In the genomic region with DNA sequence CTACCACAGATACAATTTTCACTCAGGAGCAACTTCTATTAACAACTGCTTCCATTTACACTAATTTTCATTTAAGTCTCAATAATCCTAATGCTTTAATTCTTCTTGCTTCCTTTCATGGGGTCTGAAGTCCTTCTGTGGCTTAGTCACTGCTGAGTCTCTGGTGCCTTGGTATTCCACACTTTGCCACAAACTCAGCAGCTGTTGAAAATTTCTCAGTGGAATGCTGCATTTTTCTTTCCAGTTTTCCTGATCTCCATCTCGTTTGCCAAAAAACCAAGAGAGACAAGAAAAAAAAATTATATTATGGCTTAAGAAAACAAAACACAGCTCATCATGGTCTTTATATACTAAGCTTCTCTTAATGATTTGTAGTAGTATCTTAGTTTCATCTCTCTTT, we compare ENCODE assay signal across 31 cellular contexts.
"Had no signal": no experiment of that assay in that cellular context is flagged by ENCODE, and none has a peak within 500 bp of the region (broad histone marks: within the 10 kb centered on the region; RNA-seq: fewer than 3 reads in every experiment).

No MANE protein-coding gene starts in this region.

- H3K9me3 Mint-ChIP-seq: activated CD4-positive, alpha-beta memory T cell treated with anti-CD3 and anti-CD28 coated beads, Interleukin-2, amount 10 ng/mL, durations not matched to agents 7 days and 5 days; activated CD4-positive, alpha-beta T cell treated with anti-CD3 and anti-CD28 coated beads, Interleukin-2, amount 10 ng/mL, durations not matched to agents 7 days and 5 days; activated T-cell treated with anti-CD3 and anti-CD28 coated beads, Interleukin-2, amount 50 U/mL, for 24 hours; effector memory CD8-positive, alpha-beta T cell; T-helper 2 cell treated with Interferon-gamma antibody and Interleukin-4, amounts not matched to agents 5 μg/mL and 100 μg/mL, for 36 hours had no signal

- H3K4me3 ChIP-seq: body of pancreas, gastrocnemius medialis had no signal

- H3K27ac ChIP-seq: body of pancreas, epithelial cell of prostate, foreskin keratinocyte, gastrocnemius medialis, WERI-Rb-1 had no signal

- H3K4me3 Mint-ChIP-seq: activated B cell treated with CpG ODN at 0.5 μM for 24 hours; activated CD4-positive, alpha-beta memory T cell treated with anti-CD3 and anti-CD28 coated beads, Interleukin-2, amount 10 ng/mL, durations not matched to agents 7 days and 5 days; activated CD4-positive, alpha-beta T cell treated with anti-CD3 and anti-CD28 coated beads for 36 hours; activated CD4-positive, alpha-beta T cell treated with anti-CD3 and anti-CD28 coated beads, Interleukin-2, amount 10 ng/mL, durations not matched to agents 7 days and 5 days; activated naive CD4-positive, alpha-beta T cell treated with anti-CD3 and anti-CD28 coated beads, Interleukin-2, amount 10 ng/mL, durations not matched to agents 7 days and 5 days; activated naive CD8-positive, alpha-beta T cell treated with anti-CD3 and anti-CD28 coated beads, Interleukin-2, amount 10 ng/mL, durations not matched to agents 7 days and 5 days; activated T-cell treated with anti-CD3 and anti-CD28 coated beads, Interleukin-2, amount 50 U/mL, for 24 hours; activated T-cell treated with anti-CD3 and anti-CD28 coated beads, Interleukin-2, amount 50 U/mL, for 72 hours; effector memory CD8-positive, alpha-beta T cell; T-helper 17 cell; T-helper 2 cell treated with Interferon-gamma antibody and Interleukin-4, amounts not matched to agents 5 μg/mL and 100 μg/mL, for 36 hours had no signal

- H3K4me1 ChIP-seq: body of pancreas, foreskin keratinocyte, gastrocnemius medialis had no signal

- H3K27ac Mint-ChIP-seq: activated B cell treated with CpG ODN at 0.5 μM for 24 hours; activated CD4-positive, alpha-beta memory T cell treated with anti-CD3 and anti-CD28 coated beads, Interleukin-2, amount 10 ng/mL, durations not matched to agents 7 days and 5 days; activated CD4-positive, alpha-beta T cell treated with anti-CD3 and anti-CD28 coated beads for 36 hours; activated CD4-positive, alpha-beta T cell treated with anti-CD3 and anti-CD28 coated beads, Interleukin-2, amount 10 ng/mL, durations not matched to agents 7 days and 5 days; activated naive CD4-positive, alpha-beta T cell treated with anti-CD3 and anti-CD28 coated beads, Interleukin-2, amount 10 ng/mL, durations not matched to agents 7 days and 5 days; activated naive CD4-positive, alpha-beta T cell treated with anti-CD3 and anti-CD28 coated beads, Interleukin-2, amount 50 U/mL, for 72 hours; activated naive CD8-positive, alpha-beta T cell treated with anti-CD3 and anti-CD28 coated beads, Interleukin-2, amount 10 ng/mL, durations not matched to agents 7 days and 5 days; activated T-cell treated with anti-CD3 and anti-CD28 coated beads, Interleukin-2, amount 50 U/mL, for 24 hours; activated T-cell treated with anti-CD3 and anti-CD28 coated beads, Interleukin-2, amount 50 U/mL, for 72 hours; effector memory CD8-positive, alpha-beta T cell; T-helper 17 cell; T-helper 2 cell treated with Interferon-gamma antibody and Interleukin-4, amounts not matched to agents 5 μg/mL and 100 μg/mL, for 36 hours had no signal

- ATAC-seq: activated CD4-positive, alpha-beta T cell treated with anti-CD3 and anti-CD28 coated beads for 36 hours; activated CD4-positive, CD25-positive, alpha-beta regulatory T cell treated with anti-CD3 and anti-CD28 coated beads, Interleukin-2, amount 50 U/mL, for 24 hours; activated naive CD4-positive, alpha-beta T cell treated with anti-CD3 and anti-CD28 coated beads, Interleukin-2, amount 50 U/mL, for 72 hours; activated T-cell treated with anti-CD3 and anti-CD28 coated beads, Interleukin-2, amount 50 U/mL, for 72 hours; body of pancreas; effector memory CD8-positive, alpha-beta T cell; esophagus mucosa; foreskin keratinocyte; gastrocnemius medialis; T-helper 17 cell had no signal

- H3K36me3 ChIP-seq: gastrocnemius medialis, WERI-Rb-1 had no signal

- H3K27me3 ChIP-seq: body of pancreas, foreskin keratinocyte, gastrocnemius medialis had no signal

- H3K36me3 Mint-ChIP-seq: activated naive CD4-positive, alpha-beta T cell treated with anti-CD3 and anti-CD28 coated beads, Interleukin-2, amount 10 ng/mL, durations not matched to agents 7 days and 5 days; activated naive CD4-positive, alpha-beta T cell treated with anti-CD3 and anti-CD28 coated beads, Interleukin-2, amount 50 U/mL, for 72 hours; activated naive CD8-positive, alpha-beta T cell treated with anti-CD3 and anti-CD28 coated beads, Interleukin-2, amount 10 ng/mL, durations not matched to agents 7 days and 5 days had no signal

- H3K27me3 Mint-ChIP-seq: activated B cell treated with CpG ODN at 0.5 μM for 24 hours; activated CD4-positive, alpha-beta memory T cell treated with anti-CD3 and anti-CD28 coated beads, Interleukin-2, amount 10 ng/mL, durations not matched to agents 7 days and 5 days; activated CD4-positive, alpha-beta T cell treated with anti-CD3 and anti-CD28 coated beads for 36 hours; activated CD4-positive, alpha-beta T cell treated with anti-CD3 and anti-CD28 coated beads, Interleukin-2, amount 10 ng/mL, durations not matched to agents 7 days and 5 days; activated naive CD4-positive, alpha-beta T cell treated with anti-CD3 and anti-CD28 coated beads, Interleukin-2, amount 10 ng/mL, durations not matched to agents 7 days and 5 days; activated naive CD8-positive, alpha-beta T cell treated with anti-CD3 and anti-CD28 coated beads, Interleukin-2, amount 10 ng/mL, durations not matched to agents 7 days and 5 days; activated T-cell treated with anti-CD3 and anti-CD28 coated beads, Interleukin-2, amount 50 U/mL, for 24 hours; effector memory CD8-positive, alpha-beta T cell; T-helper 17 cell had no signal

- DNase-seq: activated B cell treated with CpG ODN at 0.5 μM for 24 hours; activated CD4-positive, alpha-beta memory T cell treated with anti-CD3 and anti-CD28 coated beads, Interleukin-2, amount 10 ng/mL, durations not matched to agents 7 days and 5 days; activated CD4-positive, alpha-beta T cell treated with anti-CD3 and anti-CD28 coated beads for 36 hours; activated CD4-positive, alpha-beta T cell treated with anti-CD3 and anti-CD28 coated beads, Interleukin-2, amount 10 ng/mL, durations not matched to agents 7 days and 5 days; activated CD4-positive, alpha-beta T cell treated with anti-CD3 and anti-CD28 coated beads, Interleukin-2, amount 50 U/mL, for 4 hours; activated CD8-positive, alpha-beta memory T cell treated with anti-CD3 and anti-CD28 coated beads, Interleukin-2, amount 50 U/mL, for 48 hours; activated gamma-delta T cell; activated naive CD4-positive, alpha-beta T cell; activated naive CD4-positive, alpha-beta T cell treated with anti-CD3 and anti-CD28 coated beads, Interleukin-2, amount 10 ng/mL, durations not matched to agents 7 days and 5 days; activated naive CD8-positive, alpha-beta T cell treated with anti-CD3 and anti-CD28 coated beads, Interleukin-2, amount 10 ng/mL, durations not matched to agents 7 days and 5 days; activated T-cell treated with anti-CD3 and anti-CD28 coated beads for 4 hours; activated T-cell treated with anti-CD3 and anti-CD28 coated beads, Interleukin-2, amount 50 U/mL, for 24 hours; activated T-cell treated with anti-CD3 and anti-CD28 coated beads, Interleukin-2, amount 50 U/mL, for 72 hours; body of pancreas; caudate nucleus; cortex of kidney; dermis blood vessel endothelial cell; effector CD4-positive, alpha-beta T cell; effector memory CD8-positive, alpha-beta T cell; foreskin keratinocyte; gastrocnemius medialis; glutamatergic neuron; T-helper 1 cell; T-helper 17 cell; T1000 had no signal

- H3K4me1 Mint-ChIP-seq: activated B cell treated with CpG ODN at 0.5 μM for 24 hours; activated CD4-positive, alpha-beta memory T cell treated with anti-CD3 and anti-CD28 coated beads, Interleukin-2, amount 10 ng/mL, durations not matched to agents 7 days and 5 days; activated CD4-positive, alpha-beta T cell treated with anti-CD3 and anti-CD28 coated beads for 36 hours; activated CD4-positive, alpha-beta T cell treated with anti-CD3 and anti-CD28 coated beads, Interleukin-2, amount 10 ng/mL, durations not matched to agents 7 days and 5 days; activated naive CD4-positive, alpha-beta T cell treated with anti-CD3 and anti-CD28 coated beads, Interleukin-2, amount 10 ng/mL, durations not matched to agents 7 days and 5 days; activated naive CD8-positive, alpha-beta T cell treated with anti-CD3 and anti-CD28 coated beads, Interleukin-2, amount 10 ng/mL, durations not matched to agents 7 days and 5 days; T-helper 17 cell had no signal

- H3K9me3 ChIP-seq: body of pancreas, gastrocnemius medialis had no signal
